ENCODE assay signal across 1 cellular context in the genomic region with DNA sequence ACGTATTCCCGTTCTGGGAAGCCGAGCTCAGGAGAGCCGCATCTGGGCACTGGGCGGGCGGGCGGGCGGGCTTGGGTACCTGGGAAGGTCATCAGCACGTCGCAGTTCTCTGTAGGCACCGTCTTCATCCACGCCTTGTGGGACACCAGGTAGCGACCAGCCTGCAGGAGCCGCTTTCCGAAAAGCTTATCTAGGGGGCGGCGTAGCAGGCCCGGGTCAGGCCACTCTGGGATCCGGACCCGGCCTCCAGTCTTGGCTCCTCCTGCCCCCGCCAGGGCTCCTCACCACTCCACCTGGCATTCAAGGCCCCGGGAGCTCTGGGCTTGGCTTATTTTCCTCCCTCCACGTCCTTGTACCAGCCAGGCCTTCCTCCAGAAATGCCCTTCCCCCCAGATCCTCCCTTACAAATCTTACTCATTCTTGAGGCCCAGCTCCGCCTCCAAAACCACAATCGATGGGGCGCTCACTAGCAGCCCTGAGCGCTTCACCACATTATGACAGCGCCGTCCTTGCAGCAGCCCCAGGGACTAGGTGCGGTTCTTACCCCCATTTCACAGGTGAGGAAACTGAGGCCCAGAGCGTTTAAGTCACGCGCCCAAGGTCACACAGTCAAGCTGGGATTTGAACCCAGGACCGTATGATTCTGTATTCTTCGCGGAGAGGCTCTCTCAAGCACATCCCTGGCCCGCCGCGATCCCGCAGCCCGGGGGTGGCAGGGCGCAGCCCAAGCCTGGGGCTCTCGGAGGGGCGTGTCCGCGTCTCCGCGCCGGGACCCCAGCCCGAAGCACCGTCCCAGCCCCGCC.
TF ChIP-seq lines count a peak whose summit lies in the region.

No MANE protein-coding gene starts in this region.

TF ChIP-seq in K562, 482 proteins besides CTCF, POLR2A, EP300 and RAD21 (continued from another document and continues in another):
- TF ChIP-seq, protein P1, sequence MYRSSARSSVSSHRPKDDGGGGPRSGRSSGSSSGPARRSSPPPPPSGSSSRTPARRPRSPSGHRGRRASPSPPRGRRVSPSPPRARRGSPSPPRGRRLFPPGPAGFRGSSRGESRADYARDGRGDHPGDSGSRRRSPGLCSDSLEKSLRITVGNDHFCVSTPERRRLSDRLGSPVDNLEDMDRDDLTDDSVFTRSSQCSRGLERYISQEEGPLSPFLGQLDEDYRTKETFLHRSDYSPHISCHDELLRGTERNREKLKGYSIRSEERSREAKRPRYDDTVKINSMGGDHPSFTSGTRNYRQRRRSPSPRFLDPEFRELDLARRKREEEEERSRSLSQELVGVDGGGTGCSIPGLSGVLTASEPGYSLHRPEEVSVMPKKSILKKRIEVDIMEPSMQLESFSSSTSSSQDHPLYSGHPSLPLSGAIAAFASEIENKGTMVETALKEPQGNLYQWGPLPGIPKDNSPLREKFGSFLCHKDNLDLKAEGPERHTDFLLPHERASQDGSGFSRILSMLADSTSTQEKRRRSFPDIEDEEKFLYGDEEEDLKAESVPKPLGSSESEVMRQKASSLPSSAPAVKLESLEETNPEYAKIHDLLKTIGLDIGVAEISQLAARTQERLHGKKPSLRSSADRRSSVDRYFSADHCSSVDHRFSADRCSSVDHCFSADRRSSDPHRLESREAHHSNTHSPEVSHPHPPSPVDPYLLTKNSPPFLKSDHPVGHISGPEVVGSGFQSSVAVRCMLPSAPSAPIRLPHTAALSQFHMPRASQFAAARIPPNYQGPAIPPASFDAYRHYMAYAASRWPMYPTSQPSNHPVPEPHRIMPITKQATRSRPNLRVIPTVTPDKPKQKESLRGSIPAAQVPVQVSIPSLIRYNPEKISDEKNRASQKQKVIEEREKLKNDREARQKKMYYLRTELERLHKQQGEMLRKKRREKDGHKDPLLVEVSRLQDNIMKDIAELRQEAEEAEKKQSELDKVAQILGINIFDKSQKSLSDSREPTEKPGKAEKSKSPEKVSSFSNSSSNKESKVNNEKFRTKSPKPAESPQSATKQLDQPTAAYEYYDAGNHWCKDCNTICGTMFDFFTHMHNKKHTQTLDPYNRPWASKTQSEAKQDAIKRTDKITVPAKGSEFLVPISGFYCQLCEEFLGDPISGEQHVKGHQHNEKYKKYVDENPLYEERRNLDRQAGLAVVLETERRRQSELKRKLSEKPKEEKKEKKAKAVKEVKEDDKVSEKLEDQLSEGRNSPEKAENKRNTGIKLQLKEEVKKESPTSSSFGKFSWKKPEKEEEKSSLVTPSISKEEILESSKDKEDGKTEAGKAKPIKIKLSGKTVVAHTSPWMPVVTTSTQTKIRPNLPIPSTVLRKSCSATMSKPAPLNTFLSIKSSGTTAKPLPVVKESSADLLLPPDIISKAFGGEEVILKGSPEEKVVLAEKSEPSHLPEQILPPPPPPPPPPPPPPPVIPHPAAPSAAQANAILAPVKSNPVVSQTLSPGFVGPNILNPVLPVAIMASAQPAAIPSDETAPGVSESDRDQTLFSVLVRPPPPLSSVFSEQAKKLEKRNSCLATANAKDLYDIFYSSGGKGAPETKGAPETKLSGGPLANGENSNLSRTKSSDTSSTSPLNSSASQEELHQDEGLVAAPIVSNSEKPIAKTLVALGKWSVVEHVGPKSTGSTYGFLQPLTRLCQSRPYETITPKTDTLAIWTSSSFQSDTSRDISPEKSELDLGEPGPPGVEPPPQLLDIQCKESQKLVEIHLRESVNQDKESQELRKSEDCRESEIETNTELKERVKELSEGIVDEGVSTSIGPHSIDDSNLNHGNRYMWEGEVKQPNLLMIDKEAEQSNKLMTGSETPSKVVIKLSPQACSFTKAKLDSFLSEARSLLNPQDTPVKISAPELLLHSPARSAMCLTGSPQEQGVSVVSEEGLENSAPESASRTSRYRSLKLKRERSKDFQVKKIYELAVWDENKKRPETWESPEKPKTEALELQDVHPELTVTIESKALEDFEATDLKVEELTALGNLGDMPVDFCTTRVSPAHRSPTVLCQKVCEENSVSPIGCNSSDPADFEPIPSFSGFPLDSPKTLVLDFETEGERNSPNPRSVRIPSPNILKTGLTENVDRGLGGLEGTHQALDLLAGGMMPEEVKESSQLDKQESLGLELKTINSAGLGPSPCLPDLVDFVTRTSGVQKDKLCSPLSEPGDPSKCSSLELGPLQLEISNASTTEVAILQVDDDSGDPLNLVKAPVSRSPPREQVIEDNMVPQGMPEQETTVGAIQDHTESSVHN (IDR thresholded peaks at IDR 0.05; ENCODE audit: borderline replicate concordance in 1 of 2, low read depth in 1 of 2) = no peak; a peak in 1 of 4 replicates
- TF ChIP-seq, protein P2, sequence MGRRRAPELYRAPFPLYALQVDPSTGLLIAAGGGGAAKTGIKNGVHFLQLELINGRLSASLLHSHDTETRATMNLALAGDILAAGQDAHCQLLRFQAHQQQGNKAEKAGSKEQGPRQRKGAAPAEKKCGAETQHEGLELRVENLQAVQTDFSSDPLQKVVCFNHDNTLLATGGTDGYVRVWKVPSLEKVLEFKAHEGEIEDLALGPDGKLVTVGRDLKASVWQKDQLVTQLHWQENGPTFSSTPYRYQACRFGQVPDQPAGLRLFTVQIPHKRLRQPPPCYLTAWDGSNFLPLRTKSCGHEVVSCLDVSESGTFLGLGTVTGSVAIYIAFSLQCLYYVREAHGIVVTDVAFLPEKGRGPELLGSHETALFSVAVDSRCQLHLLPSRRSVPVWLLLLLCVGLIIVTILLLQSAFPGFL (CRISPR knock-in tag; IDR thresholded peaks at IDR 0.05) = no peak
- TF ChIP-seq SIN3A (IDR thresholded peaks at IDR 0.05; ENCODE audit: borderline replicate concordance in 2 of 2, control insufficient read depth in 1 of 2, low read depth in 2 of 2, low read length in 2 of 2) (0 out of 4 replicates have a peak, but pooled peaks of 1 of the 2 experiments have one; percentile 12), PPARD (CRISPR knock-in tag; IDR thresholded peaks at IDR 0.05) (no peak), ZNF197 (CRISPR knock-in tag; IDR thresholded peaks at IDR 0.05; ENCODE audit: low read depth) (no peak), LARP7 (IDR thresholded peaks at IDR 0.05) (no peak), ZNF175 (CRISPR knock-in tag; IDR thresholded peaks at IDR 0.05; ENCODE audit: low read depth) (no peak), FOXA1 (IDR thresholded peaks at IDR 0.05; ENCODE audit: borderline replicate concordance) (no peak), PTTG1 (tag; IDR thresholded peaks at IDR 0.05; ENCODE audit: low read depth) (no peak), ZNF830 (CRISPR knock-in tag; IDR thresholded peaks at IDR 0.05) (no peak), HDGF (IDR thresholded peaks at IDR 0.05) (peak; percentile 97), TGIF2 (CRISPR knock-in tag; IDR thresholded peaks at IDR 0.05) (0 out of 2 replicates have a peak, but pooled peaks have one; percentile 83), MEF2D (tag; conservative IDR thresholded peaks at IDR 0.05; ENCODE audit: low read depth) (no peak), SAFB2 (IDR thresholded peaks at IDR 0.05; ENCODE audit: borderline replicate concordance, low read depth, low read length, severe bottlenecking) (no peak), DIDO1 (tag; IDR thresholded peaks at IDR 0.05; ENCODE audit: low read depth) (no peak), ZNF644 (tag; IDR thresholded peaks at IDR 0.05; ENCODE audit: low read depth) (no peak), ZNF143 (CRISPR knock-in tag; IDR thresholded peaks at IDR 0.05) (peak; percentile 47; the same call in 1 of the 2 replicates), KAT2B (IDR thresholded peaks at IDR 0.05; ENCODE audit: low read depth, low read length) (no peak), PTRF (tag; IDR thresholded peaks at IDR 0.05) (no peak), ZNF586 (CRISPR knock-in tag; conservative IDR thresholded peaks at IDR 0.05) (0 out of 2 replicates have a peak, but pooled peaks have one; percentile 9), NRF1 (conservative IDR thresholded peaks at IDR 0.05 in 1 of 2, IDR thresholded peaks at IDR 0.05 in 1 of 2) (no peak), PCBP2 (IDR thresholded peaks at IDR 0.05; ENCODE audit: low read depth, low read length, poor library complexity, severe bottlenecking) (no peak), BDP1 (IDR thresholded peaks at IDR 0.05; ENCODE audit: insufficient read depth, insufficient read length) (no peak), CHD1 (IDR thresholded peaks at IDR 0.05; ENCODE audit: low read length) (peak; percentile 91), SP1 (CRISPR knock-in tag; IDR thresholded peaks at IDR 0.05) (peak; percentile 92), YY1 (IDR thresholded peaks at IDR 0.05; ENCODE audit: borderline replicate concordance in 1 of 3, control insufficient read depth in 1 of 3, extremely low read depth in 1 of 3, insufficient read depth in 3 of 3, insufficient read length in 1 of 3, insufficient replicate concordance in 2 of 3, low read depth in 1 of 3, low read length in 2 of 3) (peak in 1 of 3 experiments; percentile 44), ZNF76 (CRISPR knock-in tag; IDR thresholded peaks at IDR 0.05; ENCODE audit: borderline replicate concordance) (no peak; the same call in 1 of the 2 replicates), ETS2 (tag; IDR thresholded peaks at IDR 0.05; ENCODE audit: borderline replicate concordance, poor library complexity, severe bottlenecking) (no peak), ZNF232 (CRISPR knock-in tag; IDR thresholded peaks at IDR 0.05) (no peak)
- TF ChIP-seq, protein P3, sequence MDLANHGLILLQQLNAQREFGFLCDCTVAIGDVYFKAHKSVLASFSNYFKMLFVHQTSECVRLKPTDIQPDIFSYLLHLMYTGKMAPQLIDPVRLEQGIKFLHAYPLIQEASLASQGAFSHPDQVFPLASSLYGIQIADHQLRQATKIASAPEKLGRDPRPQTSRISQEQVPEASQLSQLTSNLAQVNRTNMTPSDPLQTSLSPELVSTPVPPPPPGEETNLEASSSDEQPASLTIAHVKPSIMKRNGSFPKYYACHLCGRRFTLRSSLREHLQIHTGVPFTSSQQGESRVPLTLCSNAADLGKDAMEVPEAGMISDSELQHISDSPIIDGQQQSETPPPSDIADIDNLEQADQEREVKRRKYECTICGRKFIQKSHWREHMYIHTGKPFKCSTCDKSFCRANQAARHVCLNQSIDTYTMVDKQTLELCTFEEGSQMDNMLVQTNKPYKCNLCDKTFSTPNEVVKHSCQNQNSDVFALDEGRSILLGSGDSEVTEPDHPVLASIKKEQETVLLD (IDR thresholded peaks at IDR 0.05) = no peak
- TF ChIP-seq, protein P4, sequence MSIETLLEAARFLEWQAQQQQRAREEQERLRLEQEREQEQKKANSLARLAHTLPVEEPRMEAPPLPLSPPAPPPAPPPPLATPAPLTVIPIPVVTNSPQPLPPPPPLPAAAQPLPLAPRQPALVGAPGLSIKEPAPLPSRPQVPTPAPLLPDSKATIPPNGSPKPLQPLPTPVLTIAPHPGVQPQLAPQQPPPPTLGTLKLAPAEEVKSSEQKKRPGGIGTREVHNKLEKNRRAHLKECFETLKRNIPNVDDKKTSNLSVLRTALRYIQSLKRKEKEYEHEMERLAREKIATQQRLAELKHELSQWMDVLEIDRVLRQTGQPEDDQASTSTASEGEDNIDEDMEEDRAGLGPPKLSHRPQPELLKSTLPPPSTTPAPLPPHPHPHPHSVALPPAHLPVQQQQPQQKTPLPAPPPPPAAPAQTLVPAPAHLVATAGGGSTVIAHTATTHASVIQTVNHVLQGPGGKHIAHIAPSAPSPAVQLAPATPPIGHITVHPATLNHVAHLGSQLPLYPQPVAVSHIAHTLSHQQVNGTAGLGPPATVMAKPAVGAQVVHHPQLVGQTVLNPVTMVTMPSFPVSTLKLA (conservative IDR thresholded peaks at IDR 0.05) = no peak; a peak in 1 of 4 replicates
- TF ChIP-seq, protein P5, sequence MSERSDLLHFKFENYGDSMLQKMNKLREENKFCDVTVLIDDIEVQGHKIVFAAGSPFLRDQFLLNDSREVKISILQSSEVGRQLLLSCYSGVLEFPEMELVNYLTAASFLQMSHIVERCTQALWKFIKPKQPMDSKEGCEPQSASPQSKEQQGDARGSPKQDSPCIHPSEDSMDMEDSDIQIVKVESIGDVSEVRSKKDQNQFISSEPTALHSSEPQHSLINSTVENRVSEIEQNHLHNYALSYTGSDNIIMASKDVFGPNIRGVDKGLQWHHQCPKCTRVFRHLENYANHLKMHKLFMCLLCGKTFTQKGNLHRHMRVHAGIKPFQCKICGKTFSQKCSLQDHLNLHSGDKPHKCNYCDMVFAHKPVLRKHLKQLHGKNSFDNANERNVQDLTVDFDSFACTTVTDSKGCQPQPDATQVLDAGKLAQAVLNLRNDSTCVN (CRISPR knock-in tag; IDR thresholded peaks at IDR 0.05) = peak; percentile 42; the same call in 1 of the 2 replicates
- TF ChIP-seq, protein P6, sequence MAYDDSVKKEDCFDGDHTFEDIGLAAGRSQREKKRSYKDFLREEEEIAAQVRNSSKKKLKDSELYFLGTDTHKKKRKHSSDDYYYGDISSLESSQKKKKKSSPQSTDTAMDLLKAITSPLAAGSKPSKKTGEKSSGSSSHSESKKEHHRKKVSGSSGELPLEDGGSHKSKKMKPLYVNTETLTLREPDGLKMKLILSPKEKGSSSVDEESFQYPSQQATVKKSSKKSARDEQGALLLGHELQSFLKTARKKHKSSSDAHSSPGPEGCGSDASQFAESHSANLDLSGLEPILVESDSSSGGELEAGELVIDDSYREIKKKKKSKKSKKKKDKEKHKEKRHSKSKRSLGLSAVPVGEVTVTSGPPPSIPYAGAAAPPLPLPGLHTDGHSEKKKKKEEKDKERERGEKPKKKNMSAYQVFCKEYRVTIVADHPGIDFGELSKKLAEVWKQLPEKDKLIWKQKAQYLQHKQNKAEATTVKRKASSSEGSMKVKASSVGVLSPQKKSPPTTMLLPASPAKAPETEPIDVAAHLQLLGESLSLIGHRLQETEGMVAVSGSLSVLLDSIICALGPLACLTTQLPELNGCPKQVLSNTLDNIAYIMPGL (CRISPR knock-in tag; IDR thresholded peaks at IDR 0.05) = 0 out of 2 replicates have a peak, but pooled peaks have one; percentile 7
- TF ChIP-seq, protein P7, sequence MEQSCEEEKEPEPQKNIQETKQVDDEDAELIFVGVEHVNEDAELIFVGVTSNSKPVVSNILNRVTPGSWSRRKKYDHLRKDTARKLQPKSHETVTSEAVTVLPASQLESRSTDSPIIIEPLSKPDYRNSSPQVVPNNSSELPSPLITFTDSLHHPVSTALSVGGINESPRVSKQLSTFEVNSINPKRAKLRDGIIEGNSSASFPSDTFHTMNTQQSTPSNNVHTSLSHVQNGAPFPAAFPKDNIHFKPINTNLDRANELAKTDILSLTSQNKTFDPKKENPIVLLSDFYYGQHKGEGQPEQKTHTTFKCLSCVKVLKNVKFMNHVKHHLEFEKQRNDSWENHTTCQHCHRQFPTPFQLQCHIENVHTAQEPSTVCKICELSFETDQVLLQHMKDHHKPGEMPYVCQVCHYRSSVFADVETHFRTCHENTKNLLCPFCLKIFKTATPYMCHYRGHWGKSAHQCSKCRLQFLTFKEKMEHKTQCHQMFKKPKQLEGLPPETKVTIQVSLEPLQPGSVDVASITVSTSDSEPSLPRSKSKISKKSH (CRISPR knock-in tag; IDR thresholded peaks at IDR 0.05) = no peak
- TF ChIP-seq, protein P8, sequence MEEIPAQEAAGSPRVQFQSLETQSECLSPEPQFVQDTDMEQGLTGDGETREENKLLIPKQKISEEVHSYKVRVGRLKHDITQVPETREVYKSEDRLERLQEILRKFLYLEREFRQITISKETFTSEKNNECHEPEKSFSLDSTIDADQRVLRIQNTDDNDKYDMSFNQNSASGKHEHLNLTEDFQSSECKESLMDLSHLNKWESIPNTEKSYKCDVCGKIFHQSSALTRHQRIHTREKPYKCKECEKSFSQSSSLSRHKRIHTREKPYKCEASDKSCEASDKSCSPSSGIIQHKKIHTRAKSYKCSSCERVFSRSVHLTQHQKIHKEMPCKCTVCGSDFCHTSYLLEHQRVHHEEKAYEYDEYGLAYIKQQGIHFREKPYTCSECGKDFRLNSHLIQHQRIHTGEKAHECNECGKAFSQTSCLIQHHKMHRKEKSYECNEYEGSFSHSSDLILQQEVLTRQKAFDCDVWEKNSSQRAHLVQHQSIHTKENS (CRISPR knock-in tag; IDR thresholded peaks at IDR 0.05) = no peak
